In the genomic region with DNA sequence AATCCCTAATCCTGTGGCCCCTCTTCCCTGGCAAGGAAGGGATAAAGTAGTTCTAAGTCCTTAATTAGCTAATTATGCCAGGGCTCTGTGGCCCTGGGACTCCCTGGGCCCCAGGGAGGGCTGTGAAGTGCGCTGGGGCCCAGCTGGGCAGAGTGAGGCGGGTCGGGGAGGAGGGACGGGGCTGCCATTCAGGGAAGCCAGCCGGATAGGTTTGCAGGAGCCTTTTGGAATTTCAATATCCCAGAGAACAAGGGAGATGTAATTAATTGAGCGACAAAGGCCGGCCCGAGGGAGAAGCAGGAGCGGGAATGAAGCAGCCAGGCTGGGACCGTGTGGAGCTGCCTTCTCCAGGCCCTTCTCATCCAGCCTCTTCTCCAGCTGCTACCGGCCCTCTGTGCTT, we compare ENCODE assay signal across 1 cellular context.
TF ChIP-seq lines count a peak whose summit lies in the region.

No MANE protein-coding gene starts in this region.

TF ChIP-seq in GM23338, 12 proteins besides CTCF, POLR2A, EP300 and RAD21 (continued from another document):
- TF ChIP-seq, protein P1, sequence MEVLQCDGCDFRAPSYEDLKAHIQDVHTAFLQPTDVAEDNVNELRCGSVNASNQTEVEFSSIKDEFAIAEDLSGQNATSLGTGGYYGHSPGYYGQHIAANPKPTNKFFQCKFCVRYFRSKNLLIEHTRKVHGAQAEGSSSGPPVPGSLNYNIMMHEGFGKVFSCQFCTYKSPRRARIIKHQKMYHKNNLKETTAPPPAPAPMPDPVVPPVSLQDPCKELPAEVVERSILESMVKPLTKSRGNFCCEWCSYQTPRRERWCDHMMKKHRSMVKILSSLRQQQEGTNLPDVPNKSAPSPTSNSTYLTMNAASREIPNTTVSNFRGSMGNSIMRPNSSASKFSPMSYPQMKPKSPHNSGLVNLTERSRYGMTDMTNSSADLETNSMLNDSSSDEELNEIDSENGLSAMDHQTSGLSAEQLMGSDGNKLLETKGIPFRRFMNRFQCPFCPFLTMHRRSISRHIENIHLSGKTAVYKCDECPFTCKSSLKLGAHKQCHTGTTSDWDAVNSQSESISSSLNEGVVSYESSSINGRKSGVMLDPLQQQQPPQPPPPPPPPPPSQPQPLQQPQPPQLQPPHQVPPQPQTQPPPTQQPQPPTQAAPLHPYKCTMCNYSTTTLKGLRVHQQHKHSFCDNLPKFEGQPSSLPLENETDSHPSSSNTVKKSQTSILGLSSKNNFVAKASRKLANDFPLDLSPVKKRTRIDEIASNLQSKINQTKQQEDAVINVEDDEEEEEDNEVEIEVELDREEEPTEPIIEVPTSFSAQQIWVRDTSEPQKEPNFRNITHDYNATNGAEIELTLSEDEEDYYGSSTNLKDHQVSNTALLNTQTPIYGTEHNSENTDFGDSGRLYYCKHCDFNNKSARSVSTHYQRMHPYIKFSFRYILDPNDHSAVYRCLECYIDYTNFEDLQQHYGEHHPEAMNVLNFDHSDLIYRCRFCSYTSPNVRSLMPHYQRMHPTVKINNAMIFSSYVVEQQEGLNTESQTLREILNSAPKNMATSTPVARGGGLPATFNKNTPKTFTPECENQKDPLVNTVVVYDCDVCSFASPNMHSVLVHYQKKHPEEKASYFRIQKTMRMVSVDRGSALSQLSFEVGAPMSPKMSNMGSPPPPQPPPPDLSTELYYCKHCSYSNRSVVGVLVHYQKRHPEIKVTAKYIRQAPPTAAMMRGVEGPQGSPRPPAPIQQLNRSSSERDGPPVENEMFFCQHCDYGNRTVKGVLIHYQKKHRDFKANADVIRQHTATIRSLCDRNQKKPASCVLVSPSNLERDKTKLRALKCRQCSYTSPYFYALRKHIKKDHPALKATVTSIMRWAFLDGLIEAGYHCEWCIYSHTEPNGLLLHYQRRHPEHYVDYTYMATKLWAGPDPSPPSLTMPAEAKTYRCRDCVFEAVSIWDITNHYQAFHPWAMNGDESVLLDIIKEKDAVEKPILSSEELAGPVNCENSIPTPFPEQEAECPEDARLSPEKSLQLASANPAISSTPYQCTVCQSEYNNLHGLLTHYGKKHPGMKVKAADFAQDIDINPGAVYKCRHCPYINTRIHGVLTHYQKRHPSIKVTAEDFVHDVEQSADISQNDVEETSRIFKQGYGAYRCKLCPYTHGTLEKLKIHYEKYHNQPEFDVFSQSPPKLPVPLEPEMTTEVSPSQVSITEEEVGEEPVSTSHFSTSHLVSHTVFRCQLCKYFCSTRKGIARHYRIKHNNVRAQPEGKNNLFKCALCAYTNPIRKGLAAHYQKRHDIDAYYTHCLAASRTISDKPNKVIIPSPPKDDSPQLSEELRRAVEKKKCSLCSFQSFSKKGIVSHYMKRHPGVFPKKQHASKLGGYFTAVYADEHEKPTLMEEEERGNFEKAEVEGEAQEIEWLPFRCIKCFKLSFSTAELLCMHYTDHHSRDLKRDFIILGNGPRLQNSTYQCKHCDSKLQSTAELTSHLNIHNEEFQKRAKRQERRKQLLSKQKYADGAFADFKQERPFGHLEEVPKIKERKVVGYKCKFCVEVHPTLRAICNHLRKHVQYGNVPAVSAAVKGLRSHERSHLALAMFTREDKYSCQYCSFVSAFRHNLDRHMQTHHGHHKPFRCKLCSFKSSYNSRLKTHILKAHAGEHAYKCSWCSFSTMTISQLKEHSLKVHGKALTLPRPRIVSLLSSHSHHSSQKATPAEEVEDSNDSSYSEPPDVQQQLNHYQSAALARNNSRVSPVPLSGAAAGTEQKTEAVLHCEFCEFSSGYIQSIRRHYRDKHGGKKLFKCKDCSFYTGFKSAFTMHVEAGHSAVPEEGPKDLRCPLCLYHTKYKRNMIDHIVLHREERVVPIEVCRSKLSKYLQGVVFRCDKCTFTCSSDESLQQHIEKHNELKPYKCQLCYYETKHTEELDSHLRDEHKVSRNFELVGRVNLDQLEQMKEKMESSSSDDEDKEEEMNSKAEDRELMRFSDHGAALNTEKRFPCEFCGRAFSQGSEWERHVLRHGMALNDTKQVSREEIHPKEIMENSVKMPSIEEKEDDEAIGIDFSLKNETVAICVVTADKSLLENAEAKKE (CRISPR knock-in tag; IDR thresholded peaks at IDR 0.05): no peak
- TF ChIP-seq EZH2 (IDR thresholded peaks at IDR 0.05; ENCODE audit: low read depth, unreplicated experiment): no peak
TF ChIP-seq in GM23338: peak in this region for 0.
